Comparison of ENCODE assay signal across 21 cellular contexts in the genomic region with DNA sequence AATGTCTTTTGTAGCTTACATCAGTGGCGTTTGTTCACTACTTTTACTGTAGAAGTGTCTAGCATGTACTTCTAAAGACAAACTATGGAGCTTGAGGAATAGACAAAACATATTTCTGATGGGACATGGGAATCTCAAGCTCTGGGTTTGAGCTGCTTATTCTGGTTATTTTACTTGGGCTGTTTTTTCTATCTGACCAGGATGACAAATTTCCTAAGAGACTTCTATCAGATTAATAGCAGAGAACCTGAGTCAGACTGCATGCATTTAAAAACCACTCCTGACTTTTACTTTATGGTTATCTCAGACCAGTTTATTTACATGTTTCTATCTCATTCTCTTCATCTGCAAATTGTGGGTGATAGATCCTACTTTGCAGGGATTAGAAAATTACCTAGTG.
DNase-seq lines count a peak whose midpoint lies in the region; ATAC-seq and TF ChIP-seq lines count a peak whose summit lies in the region.
"Had no signal": no experiment of that assay in that cellular context is flagged by ENCODE, and none has a peak within 500 bp of the region (broad histone marks: within the 10 kb centered on the region; RNA-seq: fewer than 3 reads in every experiment).

No MANE protein-coding gene starts in this region.

- H3K27ac ChIP-seq in fibroblast of lung (ENCODE audit: insufficient read depth, low read length) (no peak overlapping the region), right lobe of liver (no peak overlapping the region)
- H3K27ac ChIP-seq: adrenal gland, ovary, SK-N-MC, thyroid gland had no signal

- H3K27me3 ChIP-seq in fibroblast of lung (ENCODE audit: control insufficient read depth, insufficient read depth, low read length) (no peaks in the 10 kb centered on the region), right lobe of liver (no peaks in the 10 kb centered on the region)
- H3K27me3 ChIP-seq: adrenal gland, ovary, thyroid gland had no signal

- H2AFZ ChIP-seq in fibroblast of lung (ENCODE audit: low read length), result no peak overlapping the region

- ATAC-seq in GM18909 (IDR thresholded peaks at IDR 0.05; ENCODE audit: poor library complexity, unreplicated experiment) (no peak), HG02885 (IDR thresholded peaks at IDR 0.05; ENCODE audit: poor library complexity, unreplicated experiment) (no peak), right lobe of liver (no peak)
- ATAC-seq: sciatic nerve had no signal

- H3K9ac ChIP-seq in fibroblast of lung (ENCODE audit: insufficient read depth, low read length), result no peak overlapping the region

- DNase-seq in EL (peak; percentile 76), amniotic stem cell (lab: John Stamatoyannopoulos, UW) (peak; percentile 46), fibroblast of lung (ENCODE audit: low read depth in 2 of 2) (peak; percentile 49 to 81), renal cortical epithelial cell (ENCODE audit: low read depth) (peak; percentile 28), NCI-H2081 (lab: John Stamatoyannopoulos, UW) (no peak), right lobe of liver (no peak)
- DNase-seq: activated CD4-positive, alpha-beta T cell treated with anti-CD3 and anti-CD28 coated beads, Interleukin-2, amount 50 U/mL, for 4 hours; activated gamma-delta T cell; adrenal gland; foreskin melanocyte; hypothalamus; NCI-H1105 treated with DMSO at 0.1 percent for 48 hours; NCI-H510A treated with DMSO at 0.1 percent for 48 hours; ovary; stimulated activated naive CD4-positive, alpha-beta T cell; thyroid gland had no signal

- no peaks in the 10 kb centered on the region for H3K79me2 ChIP-seq in fibroblast of lung (ENCODE audit: control insufficient read depth, insufficient read depth, low read length)

- H4K20me1 ChIP-seq in fibroblast of lung (ENCODE audit: control insufficient read depth, extremely low read depth, insufficient read depth, low read length), result no peaks in the 10 kb centered on the region

- WGBS in right lobe of liver (ENCODE audit: insufficient coverage, low coverage, low lambda C conversion rate, missing lambda C conversion rate), result 58% methylated on average over 1 of the region's 1 CpG

- TF ChIP-seq CTCF in fibroblast of lung (conservative IDR thresholded peaks at IDR 0.05 in 1 of 2, IDR thresholded peaks at IDR 0.05 in 1 of 2; ENCODE audit: low read depth in 1 of 2, low read length in 2 of 2) (no peak), right lobe of liver (IDR thresholded peaks at IDR 0.05) (no peak)

- peaks cover 11% of the 10 kb centered on the region for H3K4me1 ChIP-seq in fibroblast of lung (ENCODE audit: control insufficient read depth, extremely low read depth, insufficient read depth, low read length)
- no peaks in the 10 kb centered on the region for H3K4me1 ChIP-seq in right lobe of liver
- H3K4me1 ChIP-seq: HAP-1, thyroid gland had no signal

- H3K4me3 ChIP-seq in fibroblast of lung (replicated peaks in 1 of 4; ENCODE audit: control extremely low read depth in 1 of 4, insufficient read depth in 1 of 4, low read depth in 3 of 4, low read length in 4 of 4) (no peak overlapping the region), right lobe of liver (no peak overlapping the region)
- H3K4me3 ChIP-seq: adrenal gland, HAP-1, ovary, SK-N-MC, thyroid gland had no signal

- H3K4me2 ChIP-seq in fibroblast of lung (ENCODE audit: extremely low read depth, insufficient read depth, low read length), result no peak overlapping the region

- intact Hi-C loops in right lobe of liver (cut with DNase I), result no loop called here

- H3K36me3 ChIP-seq in fibroblast of lung (ENCODE audit: control insufficient read depth, insufficient read depth, low read length) (no peaks in the 10 kb centered on the region), right lobe of liver (no peaks in the 10 kb centered on the region)
- H3K36me3 ChIP-seq: adrenal gland, ovary, thyroid gland had no signal

- no peak for TF ChIP-seq POLR2A in right lobe of liver (IDR thresholded peaks at IDR 0.05)

- H3K9me3 ChIP-seq in fibroblast of lung (ENCODE audit: control insufficient read depth, insufficient read depth, low read depth, low read length), result no peaks in the 10 kb centered on the region
- no peaks in the 10 kb centered on the region for H3K9me3 ChIP-seq in right lobe of liver
- H3K9me3 ChIP-seq: adrenal gland, HAP-1, ovary, thyroid gland had no signal

Comparison
In these comparisons a context has a peak if more than half of its experiments do, and no peak if none do; other contexts are left out.
1. DNase-seq: peak in EL (single experiment), amniotic stem cell (single experiment), fibroblast of lung (2 of 2) and renal cortical epithelial cell (single experiment); none in NCI-H2081 (0 of 2) and right lobe of liver (0 of 3).